9 cellular contexts compared by ENCODE assay signal in the genomic region with DNA sequence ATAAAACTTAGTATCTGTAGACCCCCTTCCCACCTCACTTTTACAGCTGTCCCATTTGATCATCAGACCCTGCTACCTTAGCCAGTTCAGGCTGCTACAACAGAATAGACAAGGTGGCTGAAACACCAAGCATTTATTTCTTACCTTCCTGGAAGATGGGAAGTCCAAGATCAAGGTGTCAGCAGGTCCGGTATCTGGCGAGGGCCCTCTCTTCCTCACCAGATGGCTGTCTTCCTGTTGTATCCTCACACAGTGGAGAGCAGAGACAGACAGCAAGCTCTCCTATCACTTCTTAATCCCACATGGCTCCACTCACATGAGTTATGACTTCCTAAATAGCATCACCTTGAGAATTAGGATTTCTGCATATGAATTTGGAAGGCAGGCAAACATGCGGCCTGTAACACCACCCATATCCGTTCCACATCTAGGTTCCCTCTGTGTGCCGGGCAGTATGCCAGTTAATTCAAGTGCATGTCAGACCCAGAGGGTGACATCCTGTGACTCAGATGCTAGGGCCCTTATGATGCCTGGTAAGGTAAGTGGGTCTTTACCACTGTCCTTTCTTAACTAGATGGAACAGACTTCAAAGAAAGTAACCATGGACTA. TPM values are rescaled to one million over a fixed set of nuclear protein-coding genes. Genes with fewer than 3 reads are reported as not detected.
DNase-seq lines count a peak whose midpoint lies in the region; ATAC-seq and TF ChIP-seq lines count a peak whose summit lies in the region.
"Had no signal": no experiment of that assay in that cellular context is flagged by ENCODE, and none has a peak within 500 bp of the region (broad histone marks: within the 10 kb centered on the region; RNA-seq: fewer than 3 reads in every experiment).

No MANE protein-coding gene starts in this region.

- no peak overlapping the region for H2AFZ ChIP-seq in H9 (ENCODE audit: low read length)

- no peaks in the 10 kb centered on the region for H3K36me3 Mint-ChIP-seq in H9 (ENCODE audit: insufficient read depth in 1 of 3, low read depth in 3 of 3)

- no peak overlapping the region for H3T11ph ChIP-seq in H9 (ENCODE audit: low read length)

- H2AK5ac ChIP-seq in H9 (ENCODE audit: insufficient read length, low read length): no peak overlapping the region

- H3K4ac ChIP-seq in H9 (ENCODE audit: low read depth, low read length): no peak overlapping the region

- H4K8ac ChIP-seq in H9 (replicated peaks; ENCODE audit: insufficient read length, low read depth, low read length): no peak overlapping the region

- H3K9ac ChIP-seq in H9 (ENCODE audit: extremely low read depth, insufficient read length, low read length): no peak overlapping the region

- H3K23ac ChIP-seq in H9 (ENCODE audit: insufficient read length, low read depth, low read length): no peak overlapping the region

- H3K4me2 ChIP-seq in H9 (ENCODE audit: insufficient read depth, insufficient read length, low read length): no peak overlapping the region

- H2BK12ac ChIP-seq in H9 (ENCODE audit: insufficient read length, low read depth, low read length): no peak overlapping the region

- ATAC-seq in GM19455 (IDR thresholded peaks at IDR 0.05; ENCODE audit: unreplicated experiment): no peak

- no peak overlapping the region for H2BK20ac ChIP-seq in H9 (ENCODE audit: low read depth, low read length, poor library complexity, severe bottlenecking)

- no peak overlapping the region; a peak in 1 of 7 replicates for H3K27ac Mint-ChIP-seq in H9

- no peaks in the 10 kb centered on the region for H3K23me2 ChIP-seq in H9 (ENCODE audit: insufficient read length, low read depth, low read length, poor library complexity, severe bottlenecking)

- no peaks in the 10 kb centered on the region for H3K79me1 ChIP-seq in H9 (ENCODE audit: insufficient read depth, low read depth, low read length, poor library complexity, severe bottlenecking)

- H3K27ac ChIP-seq in H9 (ENCODE audit: insufficient read length, low read depth, low read length): no peak overlapping the region
- H3K27ac ChIP-seq: HL-60 had no signal

- H3K18ac ChIP-seq in H9 (ENCODE audit: insufficient read length, low read depth, low read length): no peak overlapping the region

- H2BK5ac ChIP-seq in H9 (ENCODE audit: insufficient read length, low read length): no peak overlapping the region

- no peak overlapping the region for H2BK15ac ChIP-seq in H9 (ENCODE audit: low read depth, low read length)

- H4K20me1 ChIP-seq in H9 (ENCODE audit: control insufficient read depth, insufficient read depth, insufficient read length): no peaks in the 10 kb centered on the region

- no peak overlapping the region for H3K4me3 Mint-ChIP-seq in H9

- H3K27me3 ChIP-seq in H9 (ENCODE audit: insufficient read depth, low read length): no peaks in the 10 kb centered on the region; the same call in 1 of the 2 replicates

- peaks cover 48% of the 10 kb centered on the region for H3K27me3 Mint-ChIP-seq in H9 (ENCODE audit: low read depth)

- H3K14ac ChIP-seq in H9 (ENCODE audit: insufficient read depth, low read length): no peak overlapping the region

- H2BK120ac ChIP-seq in H9 (ENCODE audit: low read depth, low read length, poor library complexity, severe bottlenecking): no peak overlapping the region

- no peaks in the 10 kb centered on the region for H3K9me3 ChIP-seq in H9 (ENCODE audit: control insufficient read depth, low read depth, low read length)

- H3K4me1 Mint-ChIP-seq in H9: peaks cover 0 to 9% of the 10 kb centered on the region in 2 experiments; a peak in 3 of 4 replicates

- H3K4me1 ChIP-seq in H9 (ENCODE audit: insufficient read depth, low read length): no peaks in the 10 kb centered on the region; the same call in 1 of the 2 replicates

- no CpG with 5 or more reads among the region's 5 CpGs for WGBS in H9 (ENCODE audit: extremely low coverage, insufficient read length, low lambda C conversion rate)

- H4K5ac ChIP-seq in H9 (ENCODE audit: insufficient read length, low read depth, low read length): no peak overlapping the region

- DNase-seq in ELR (ENCODE audit: low read depth) (peak; percentile 94), NCI-H510A (lab: John Stamatoyannopoulos, UW) (peak; percentile 33), iris pigment epithelial cell (ENCODE audit: low read depth) (peak; percentile 44), ureter (ENCODE audit: low spot score) (peak; percentile 74), AG20443 (ENCODE audit: low spot score) (no peak), H9 (no peak)
- peak; percentile 34 for DNase-seq in activated naive CD4-positive, alpha-beta T cell treated with anti-CD3 and anti-CD28 coated beads, Interleukin-2, amount 50 U/mL, for 16 hours

- H3K79me2 ChIP-seq in H9 (ENCODE audit: insufficient read depth, low read length): no peaks in the 10 kb centered on the region

- H3K56ac ChIP-seq in H9 (ENCODE audit: insufficient read length, low read depth, low read length): no peak overlapping the region

- no peak for TF ChIP-seq CTCF in H9 (conservative IDR thresholded peaks at IDR 0.05)

- no peaks in the 10 kb centered on the region for H3K9me3 Mint-ChIP-seq in H9

- no peak overlapping the region for H4K91ac ChIP-seq in H9 (ENCODE audit: insufficient read length, low read depth, low read length)

RNA-seq across cellular contexts. Expression of a gene that starts 2.1 kb away (rescaled TPM):
- total RNA-seq in ureter (5.5 TPM), H9 (2021) (not detected in 2 replicates)

RNA-seq across cellular contexts. Expression of a gene that starts 27.1 kb away (rescaled TPM):
- total RNA-seq in ureter: 5.2 TPM
- not detected in 2 replicates for total RNA-seq in H9 (2021)

RNA-seq across cellular contexts. Expression of a gene that starts 31.6 kb away (rescaled TPM):
- 73.6 TPM for total RNA-seq in ureter
- total RNA-seq in H9 (2021): 14.8 and 15.6 TPM in 2 replicates

RNA-seq across cellular contexts. Expression of a gene that starts 46.0 kb away (rescaled TPM):
- 3.0 TPM for total RNA-seq in ureter
- not detected in 2 replicates for total RNA-seq in H9 (2021)

Comparison
In these comparisons a context has a peak if more than half of its experiments do, and no peak if none do; other contexts are left out.
1. DNase-seq: peak in ELR (single experiment), NCI-H510A (single experiment), activated naive CD4-positive, alpha-beta T cell treated with anti-CD3 and anti-CD28 coated beads, Interleukin-2, amount 50 U/mL, for 16 hours (single experiment), iris pigment epithelial cell (single experiment) and ureter (single experiment); none in AG20443 (single experiment) and H9 (single experiment).